8 cellular contexts compared by ENCODE assay signal in the genomic region with DNA sequence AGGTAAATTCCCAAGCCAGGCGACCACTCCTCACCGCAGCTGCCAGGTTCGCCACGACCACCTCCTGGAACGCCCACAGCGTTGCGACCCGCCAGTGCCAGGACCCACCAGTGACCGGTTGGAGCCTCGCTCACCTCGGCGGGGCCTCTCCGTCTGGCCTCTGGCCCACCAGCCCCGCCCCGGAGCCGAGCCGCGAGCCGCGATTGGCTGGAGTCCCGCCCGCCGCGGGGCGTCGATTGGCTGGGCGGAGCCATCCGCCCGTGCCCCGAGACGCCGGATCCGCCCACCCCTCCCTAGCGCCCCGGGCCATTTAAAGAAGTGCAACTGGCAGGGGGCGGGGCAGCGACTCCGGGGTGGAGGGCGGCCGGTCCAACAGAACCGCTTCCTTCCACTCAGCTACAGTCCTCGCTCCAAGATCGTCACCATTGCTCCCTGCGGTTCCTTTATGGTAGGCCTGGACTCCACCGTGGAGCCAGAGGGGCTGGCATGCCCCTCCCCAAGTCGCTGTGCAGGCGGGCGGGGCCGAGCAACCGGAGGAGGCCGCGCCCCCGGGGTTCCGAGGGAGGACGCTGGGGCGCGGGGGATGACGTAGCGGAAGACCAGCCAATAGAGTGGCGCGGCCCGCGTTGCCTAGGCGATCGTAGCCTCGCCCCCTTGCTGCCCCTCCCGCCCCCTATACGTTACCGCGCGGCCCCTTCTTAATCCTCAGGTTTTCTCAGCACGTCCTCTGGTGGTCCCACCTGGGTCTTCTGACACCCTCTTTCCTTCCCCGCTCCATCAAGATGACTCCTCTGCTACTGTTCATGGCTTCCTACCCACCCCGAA. TPM values are rescaled to one million over a fixed set of nuclear protein-coding genes. Genes with fewer than 3 reads are reported as not detected.
A peak's percentile ranks its signal among the peaks of the same experiment; 100 is the strongest.
DNase-seq lines count a peak whose midpoint lies in the region; ATAC-seq and TF ChIP-seq lines count a peak whose summit lies in the region.

A gene with protein sequence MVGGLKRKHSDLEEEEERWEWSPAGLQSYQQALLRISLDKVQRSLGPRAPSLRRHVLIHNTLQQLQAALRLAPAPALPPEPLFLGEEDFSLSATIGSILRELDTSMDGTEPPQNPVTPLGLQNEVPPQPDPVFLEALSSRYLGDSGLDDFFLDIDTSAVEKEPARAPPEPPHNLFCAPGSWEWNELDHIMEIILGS (minus strand): TSS at position 155 of the 825 bp plus-strand sequence. CDS start 2,255 bp downstream, outside the sequence.

- BruUV-seq in IMR-90 (replicated peaks; lab: Mats Ljungman, UMichigan) = no TSS peak
- BruUV-seq in OCI-LY7 (replicated peaks; lab: Mats Ljungman, UMichigan) = no TSS peak

- H3K36me3 ChIP-seq in IMR-90 (ENCODE audit: control insufficient read depth, insufficient read depth, low read length) (peaks cover 25% of the 10 kb centered on the region), OCI-LY7 (ENCODE audit: insufficient read depth, low read length) (peaks cover 28% of the 10 kb centered on the region)

- ATAC-seq in GM21528 (IDR thresholded peaks at IDR 0.05; ENCODE audit: low FRiP score, unreplicated experiment) = peak; percentile 63
- ATAC-seq in IMR-90 (ENCODE audit: low read depth) = peak; percentile 80

- H3K18ac ChIP-seq in IMR-90 (ENCODE audit: low read depth, low read length) = peak within 1 kb of the TSS; percentile 94

- peak within 1 kb of the TSS; percentile 88 to 100 for H4K8ac ChIP-seq in IMR-90 (ENCODE audit: low read depth in 2 of 2, low read length in 2 of 2)

- H2AK9ac ChIP-seq in IMR-90 (replicated peaks; ENCODE audit: low read depth, low read length, poor library complexity) = peak within 1 kb of the TSS; percentile 100

- peak within 1 kb of the TSS; percentile 100 for H3K4ac ChIP-seq in IMR-90 (ENCODE audit: low read depth, low read length)

- H3K9me3 ChIP-seq in IMR-90 (ENCODE audit: control insufficient read depth, insufficient read depth, low read length) (no peaks in the 10 kb centered on the region), OCI-LY7 (ENCODE audit: low read length) (no peaks in the 10 kb centered on the region)

- DNase-seq in DMS153 (lab: John Stamatoyannopoulos, UW) = peak; percentile 90
- DNase-seq in IMR-90 = peak; percentile 91
- DNase-seq in OCI-LY7 (ENCODE audit: low spot score) = peak; percentile 98
- peak; percentile 96 for DNase-seq in activated T-cell treated with anti-CD3 and anti-CD28 coated beads for 24 hours (ENCODE audit: low read depth)
- peak; percentile 96 for DNase-seq in epithelial cell of esophagus (ENCODE audit: low read depth)
- DNase-seq in mucosa of gallbladder (ENCODE audit: low spot score) = peak; percentile 97
- peak; percentile 91 to 95 for DNase-seq in stimulated activated CD8-positive, alpha-beta memory T cell treated with anti-CD3 and anti-CD28 coated beads, Interleukin-4, amount 100 ng/mL, for 4 hours (ENCODE audit: low read depth in 2 of 2, low spot score in 1 of 2)

- H2AK5ac ChIP-seq in IMR-90 (ENCODE audit: low read depth, low read length) = peak within 1 kb of the TSS; percentile 99

- H3K56ac ChIP-seq in IMR-90 (ENCODE audit: extremely low read depth, insufficient read depth, low read length) = peak within 1 kb of the TSS; percentile 97

- in situ Hi-C loops in IMR-90 (cut with MboI; ENCODE audit: low sequenced_read_pairs) = no loop called here

- H3K27me3 ChIP-seq in IMR-90 (ENCODE audit: control insufficient read depth, insufficient read depth, low read length) = no peaks in the 10 kb centered on the region

- peak within 1 kb of the TSS; percentile 99 for H3K23ac ChIP-seq in IMR-90 (ENCODE audit: low read depth, low read length)

- H3K4me2 ChIP-seq in IMR-90 (ENCODE audit: low read depth, low read length) = peak within 1 kb of the TSS; percentile 92
- peak within 1 kb of the TSS; percentile 83 for H3K4me2 ChIP-seq in OCI-LY7 (ENCODE audit: low read length)

- H2BK15ac ChIP-seq in IMR-90 (ENCODE audit: low read depth, low read length) = peak within 1 kb of the TSS; percentile 99; the same call in 2 of the 3 replicates

- H3K27ac ChIP-seq in IMR-90 (ENCODE audit: insufficient read depth, low read length) (peak within 1 kb of the TSS; percentile 95), OCI-LY7 (ENCODE audit: low read depth, low read length, poor library complexity, severe bottlenecking) (peak within 1 kb of the TSS; percentile 88)

- H3K9me1 ChIP-seq in IMR-90 (ENCODE audit: insufficient read depth, low read length) = no peaks in the 10 kb centered on the region; the same call in 1 of the 2 replicates

- WGBS in IMR-90 (ENCODE audit: extremely low coverage in 2 of 2, insufficient read length in 1 of 2), 2 experiments = 0% methylated on average over 47 of the region's 74 CpGs; no CpG with 5 or more reads in 1 of the 2 experiments

- dilution Hi-C loops in IMR-90 (cut with HindIII; ENCODE audit: low sequenced_read_pairs, unreplicated experiment) = no loop called here

- H2AFZ ChIP-seq in IMR-90 (replicated peaks; ENCODE audit: low read length, poor library complexity) (peak within 1 kb of the TSS; percentile 100), OCI-LY7 (ENCODE audit: low read length) (peak within 1 kb of the TSS; percentile 88)

- TF ChIP-seq POLR2A in IMR-90 (IDR thresholded peaks at IDR 0.05; ENCODE audit: low read depth, low read length) = peak; percentile 93

- peak within 1 kb of the TSS; percentile 99 for H3K14ac ChIP-seq in IMR-90 (replicated peaks; ENCODE audit: low read depth, low read length)

- POLR2A ChIA-PET in IMR-90 (lab: Charles Lee; ENCODE audit: unreplicated experiment) = no interaction called here
- POLR2A ChIA-PET in OCI-LY7 (lab: Charles Lee) = interaction anchor here (0.7 to 1.6 kb wide), 5 partner anchors 14 to 85 kb away, joined by 3 to 8 read pairs (median 6); no protein-coding TSS in a partner anchor

- H2BK120ac ChIP-seq in IMR-90 (ENCODE audit: low read depth, low read length) = peak within 1 kb of the TSS; percentile 93

- peaks cover 33% of the 10 kb centered on the region for H4K20me1 ChIP-seq in IMR-90 (ENCODE audit: insufficient read depth, low read length)
- no peaks in the 10 kb centered on the region for H4K20me1 ChIP-seq in OCI-LY7 (ENCODE audit: insufficient read depth, low read length)

- CTCF ChIA-PET in IMR-90 (lab: Yijun Ruan, JAX) = interaction anchor here (0.6 kb wide), 1 partner anchor 544 kb away, joined by 3 read pairs; no protein-coding TSS in a partner anchor
- CTCF ChIA-PET in OCI-LY7 (lab: Charles Lee; ENCODE audit: unreplicated experiment) = no interaction called here

- peaks cover 28% of the 10 kb centered on the region for H3K79me2 ChIP-seq in OCI-LY7 (ENCODE audit: insufficient read depth, low read depth, low read length)

- peaks cover 2% of the 10 kb centered on the region for H3K4me1 ChIP-seq in IMR-90 (ENCODE audit: control insufficient read depth, insufficient read depth, low read length)
- H3K4me1 ChIP-seq in OCI-LY7 (ENCODE audit: insufficient read depth, low read length, poor library complexity, severe bottlenecking) = peaks cover 21% of the 10 kb centered on the region

- intact Hi-C loops in IMR-90 (cut with micrococcal nuclease) (loop anchor here (5.0 kb wide), 3 partner anchors 97 to 203 kb away; partner anchors contain the start of genes C19orf47 and PLD3), OCI-LY7 (cut with micrococcal nuclease; ENCODE audit: unreplicated experiment) (loop anchor here (1.0 to 2.0 kb wide), 4 partner anchors 24 to 140 kb away; partner anchors contain the start of genes C19orf47 and PLD3)

- peak within 1 kb of the TSS; percentile 86 for H4K5ac ChIP-seq in IMR-90 (ENCODE audit: low read depth, low read length)

- peak within 1 kb of the TSS; percentile 95 for H2BK5ac ChIP-seq in IMR-90 (ENCODE audit: low read depth, low read length, poor library complexity, severe bottlenecking)

- peak within 1 kb of the TSS; percentile 64; the same call in 1 of the 2 replicates for H2BK20ac ChIP-seq in IMR-90 (ENCODE audit: low read depth, low read length)

- peaks cover 16 to 41% of the 10 kb centered on the region in 2 experiments; a peak in 3 of 4 replicates for H3K79me1 ChIP-seq in IMR-90 (ENCODE audit: low read depth in 1 of 2, low read length in 2 of 2)

- peak; percentile 32; the same call in 1 of the 2 replicates for TF ChIP-seq RAD21 in IMR-90 (IDR thresholded peaks at IDR 0.05; ENCODE audit: low read length)

- peak within 1 kb of the TSS; percentile 70 for H3K4me3 ChIP-seq in IMR-90 (ENCODE audit: insufficient read depth, low read depth, low read length)
- H3K4me3 ChIP-seq in OCI-LY7 (ENCODE audit: low read depth, low read length, poor library complexity, severe bottlenecking) = peak within 1 kb of the TSS; percentile 85
- peak within 1 kb of the TSS; percentile 100 for H3K4me3 ChIP-seq in epithelial cell of esophagus (ENCODE audit: low read length)

- no peaks in the 10 kb centered on the region for H3K9me2 ChIP-seq in OCI-LY7 (ENCODE audit: insufficient read depth, low read length)

- H3K9ac ChIP-seq in IMR-90 (ENCODE audit: low read depth, low read length) = peak within 1 kb of the TSS; percentile 99

- H4K91ac ChIP-seq in IMR-90 (ENCODE audit: insufficient read depth, low read depth, low read length) = peak within 1 kb of the TSS; percentile 99

- TF ChIP-seq CTCF in IMR-90 (conservative IDR thresholded peaks at IDR 0.05; ENCODE audit: low read depth, low read length) = peak; percentile 38
- TF ChIP-seq CTCF in OCI-LY7 (conservative IDR thresholded peaks at IDR 0.05; ENCODE audit: low read length) = peak; percentile 72
- no peak for TF ChIP-seq CTCF in epithelial cell of esophagus (IDR thresholded peaks at IDR 0.05; ENCODE audit: insufficient read depth, low read depth, low read length, missing control alignments)

TF ChIP-seq in IMR-90, 13 proteins besides CTCF, POLR2A, EP300 and RAD21 (continues in another document):
- TF ChIP-seq USF2 (IDR thresholded peaks at IDR 0.05; ENCODE audit: low read depth, low read length) (peak; percentile 53; the same call in 1 of the 2 replicates), RFX5 (IDR thresholded peaks at IDR 0.05; ENCODE audit: low read depth, low read length) (no peak), CHD1 (IDR thresholded peaks at IDR 0.05; ENCODE audit: low read depth, low read length) (no peak), NFE2L2 (IDR thresholded peaks at IDR 0.05; ENCODE audit: low read depth, low read length) (no peak), SMC3 (IDR thresholded peaks at IDR 0.05; ENCODE audit: low read depth, low read length) (no peak)

RNA-seq across cellular contexts. Expression of the gene that starts here (rescaled TPM):
- total RNA-seq in IMR-90 (2012; rRNA removed) (23.3 and 25.6 TPM in 2 replicates), OCI-LY7 (2022) (18.6 and 21.3 TPM in 2 replicates), mucosa of gallbladder (38.8 TPM)
- 17.9 and 20.5 TPM in 2 replicates for polyA plus RNA-seq in IMR-90 (2012; rRNA removed)
- 11.3 and 12.1 TPM in 2 replicates for polyA plus RNA-seq in IMR-90 (2012; cell fraction: cytosol; rRNA removed)
- polyA plus RNA-seq in IMR-90 (2012; cell fraction: nucleus; rRNA removed; ENCODE audit: low replicate concordance) = 9.0 and 10.8 TPM in 2 replicates
- 12.2 and 15.7 TPM in 2 replicates for total RNA-seq in OCI-LY7 (2014; rRNA removed; shearing (Covaris generic))

Comparison
In these comparisons a context has a peak if more than half of its experiments do, and no peak if none do; other contexts are left out.
1. Peak in every context shown above with its lines: DNase-seq, ATAC-seq, H3K4me3 ChIP-seq and H3K27ac ChIP-seq.